In the genomic region with DNA sequence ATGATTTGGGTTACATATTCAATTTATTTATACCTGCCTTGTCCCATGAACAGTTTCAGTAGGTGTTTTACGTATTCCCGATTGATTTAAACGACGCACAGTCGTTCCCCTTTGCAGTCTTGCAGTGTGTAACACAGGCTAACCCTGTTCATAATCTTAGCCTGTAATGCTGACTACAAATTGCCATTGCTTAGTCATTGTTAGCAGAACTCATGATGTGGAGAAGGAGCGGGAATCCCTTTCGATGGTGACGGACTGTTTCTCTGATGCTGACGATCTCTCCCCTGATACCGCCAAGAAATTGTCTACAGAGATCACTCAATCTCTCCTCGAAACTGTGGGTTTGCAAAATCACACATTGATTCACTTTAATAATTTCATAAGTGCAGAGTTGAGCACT, we compare ENCODE assay signal across 24 cellular contexts.
"Had no signal": no experiment of that assay in that cellular context is flagged by ENCODE, and none has a peak within 500 bp of the region (broad histone marks: within the 10 kb centered on the region; RNA-seq: fewer than 3 reads in every experiment).

No MANE protein-coding gene starts in this region.

- H3K9me3 Mint-ChIP-seq: memory B cell; naive thymus-derived CD8-positive, alpha-beta T cell; nephron; neural crest cell; stimulated activated naive CD8-positive, alpha-beta T cell treated with anti-CD3 and anti-CD28 coated beads, Interleukin-15, Interleukin-2, amounts not matched to agents 100 ng/mL and 50 ng/mL, for 24 hours had no signal

- H3K4me3 Mint-ChIP-seq: memory B cell; naive thymus-derived CD8-positive, alpha-beta T cell; nephron; neural crest cell; stimulated activated naive CD8-positive, alpha-beta T cell treated with anti-CD3 and anti-CD28 coated beads, Interleukin-15, Interleukin-2, amounts not matched to agents 100 ng/mL and 50 ng/mL, for 24 hours; type B pancreatic cell had no signal

- H3K27ac Mint-ChIP-seq: memory B cell; nephron; stimulated activated naive CD8-positive, alpha-beta T cell treated with anti-CD3 and anti-CD28 coated beads, Interleukin-15, Interleukin-2, amounts not matched to agents 100 ng/mL and 50 ng/mL, for 24 hours; type B pancreatic cell had no signal

- H3K36me3 Mint-ChIP-seq: memory B cell, type B pancreatic cell had no signal

- H3K9me3 ChIP-seq: left ventricle myocardium inferior, pancreas, prostate gland, tibial nerve, uterus had no signal

- ATAC-seq: naive thymus-derived CD8-positive, alpha-beta T cell; pancreas; right cardiac atrium; sciatic nerve had no signal

- H3K27ac ChIP-seq: hepatocyte, left ventricle myocardium inferior, pancreas, prostate gland, skin epidermis, tibial nerve, uterus had no signal

- H3K4me1 ChIP-seq: left ventricle myocardium inferior, pancreas, prostate gland, tibial nerve, uterus had no signal

- FAIRE-seq: pancreas had no signal

- H3K27me3 ChIP-seq: hepatocyte, pancreas, tibial nerve, uterus had no signal

- H3K36me3 ChIP-seq: left ventricle myocardium inferior, pancreas, prostate gland, tibial nerve, uterus had no signal

- H3K4me3 ChIP-seq: hepatocyte, left ventricle myocardium inferior, pancreas, prostate gland, skin epidermis, tibial nerve, uterus had no signal

- DNase-seq: islet precursor cell; left ventricle myocardium inferior; nucleus accumbens; pancreas; retina; stimulated activated CD4-positive, alpha-beta T cell treated with anti-CD3 and anti-CD28 coated beads, Interleukin-12 subunit alpha, Interleukin-12 subunit beta, amount 100 ng/mL, for 4 hours; stimulated activated CD4-positive, alpha-beta T cell treated with anti-CD3 and anti-CD28 coated beads, Interleukin-15, amount 100 ng/mL, for 24 hours; stimulated activated CD4-positive, alpha-beta T cell treated with anti-CD3 and anti-CD28 coated beads, Interleukin-2, amount 100 ng/mL, for 24 hours; stimulated activated CD4-positive, alpha-beta T cell treated with anti-CD3 and anti-CD28 coated beads, Interleukin-4, amount 100 ng/mL, for 1 hour; stimulated activated naive CD4-positive, alpha-beta T cell; substantia nigra; uterus had no signal
